In genomic region chr2:33391582-33392255, GRCh38 we compare ENCODE assay signal across 2 cellular contexts.
TF ChIP-seq lines count a peak whose summit lies in the region.

No MANE protein-coding gene starts in this region.

TF ChIP-seq in SK-N-SH treated with all-trans-retinoic acid at 6 μM for 48 hours, 23 proteins besides CTCF, POLR2A, EP300 and RAD21 (continued from another document):
- TF ChIP-seq PATZ1 (CRISPR knock-in tag; IDR thresholded peaks at IDR 0.05; ENCODE audit: borderline replicate concordance) (no peak), RARB (CRISPR knock-in tag; IDR thresholded peaks at IDR 0.05) (no peak)

TF ChIP-seq in GM23338, 12 proteins besides CTCF, POLR2A, EP300 and RAD21 (continued from another document):
- no peak for TF ChIP-seq ZNF462 (CRISPR knock-in tag; IDR thresholded peaks at IDR 0.05)
- no peak for TF ChIP-seq CREB1 (CRISPR knock-in tag; IDR thresholded peaks at IDR 0.05; ENCODE audit: low read depth)
- no peak for TF ChIP-seq REST (IDR thresholded peaks at IDR 0.05; ENCODE audit: unreplicated experiment)
- TF ChIP-seq JUNB (IDR thresholded peaks at IDR 0.05; ENCODE audit: unreplicated experiment), result no peak
- TF ChIP-seq EZH2phosphoT487 (IDR thresholded peaks at IDR 0.05; ENCODE audit: unreplicated experiment), result no peak
- TF ChIP-seq ETS1 (IDR thresholded peaks at IDR 0.05), result no peak
- no peak for TF ChIP-seq POLR2AphosphoS5 (IDR thresholded peaks at IDR 0.05; ENCODE audit: low read depth)
- TF ChIP-seq STAT1 (IDR thresholded peaks at IDR 0.05; ENCODE audit: unreplicated experiment), result no peak
- TF ChIP-seq ZNF114 (CRISPR knock-in tag; IDR thresholded peaks at IDR 0.05), result no peak
TF ChIP-seq in GM23338: peak in this region for 0.
